ENCODE assay signal across 21 cellular contexts in the genomic region with DNA sequence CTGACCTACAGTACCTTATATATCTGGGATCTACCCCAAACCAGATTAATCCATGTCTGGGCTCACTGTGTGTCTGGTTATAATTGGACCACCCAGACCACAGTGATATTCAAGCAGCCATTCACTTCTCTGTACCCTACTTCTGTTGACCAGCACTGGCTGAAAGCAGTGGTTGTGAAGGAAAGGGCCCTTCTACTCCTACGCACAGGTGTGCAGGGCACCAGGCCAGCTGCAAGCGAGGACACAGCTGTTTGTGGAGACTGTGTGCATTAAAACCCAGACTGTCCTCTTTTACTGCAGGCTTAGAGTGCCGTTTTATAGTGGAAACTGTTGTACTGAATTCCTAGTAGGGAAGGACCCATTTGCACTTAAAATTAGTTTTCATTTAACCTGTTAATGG. TPM values are rescaled to one million over a fixed set of nuclear protein-coding genes. Genes with fewer than 3 reads are reported as not detected.
DNase-seq lines count a peak whose midpoint lies in the region; ATAC-seq and TF ChIP-seq lines count a peak whose summit lies in the region.
"Had no signal": no experiment of that assay in that cellular context is flagged by ENCODE, and none has a peak within 500 bp of the region (broad histone marks: within the 10 kb centered on the region; RNA-seq: fewer than 3 reads in every experiment).

No MANE protein-coding gene starts in this region.

- peak overlapping the region; percentile 68 for H3K27ac ChIP-seq in OCI-LY1 (ENCODE audit: low read depth, low read length, poor library complexity, severe bottlenecking)
- H3K27ac ChIP-seq in left lung = peak overlapping the region in 1 of 2 donors; percentile 28
- no peak overlapping the region for H3K27ac ChIP-seq in endodermal cell (ENCODE audit: low read depth, low read length)
- H3K27ac ChIP-seq: GM23248, HL-60, right atrium auricular region, thyroid gland had no signal

- H4K20me1 ChIP-seq in OCI-LY1 (ENCODE audit: insufficient read depth, low read length) = no peaks in the 10 kb centered on the region

- no peak overlapping the region for H3K9ac ChIP-seq in OCI-LY1 (ENCODE audit: low read length)
- H3K9ac ChIP-seq in endodermal cell (ENCODE audit: extremely low read depth, low read length, poor library complexity, severe bottlenecking) = no peak overlapping the region
- H3K9ac ChIP-seq: GM23248 had no signal

- DNase-seq in BJ (ENCODE audit: low read depth) (peak; percentile 1), left lung (no peak), endodermal cell (no peak), GDM1 (lab: John Stamatoyannopoulos, UW) (no peak), KG1 (lab: John Stamatoyannopoulos, UW) (no peak)
- DNase-seq: activated CD4-positive, CD25-positive, alpha-beta regulatory T cell treated with anti-CD3 and anti-CD28 coated beads, Interleukin-2, amount 50 U/mL, for 72 hours; activated CD8-positive, alpha-beta memory T cell treated with anti-CD3 and anti-CD28 coated beads, Interleukin-2, amount 50 U/mL, for 4 hours; activated naive CD4-positive, alpha-beta T cell treated with anti-CD3 and anti-CD28 coated beads, Interleukin-2, amount 50 U/mL, for 16 hours; effector CD4-positive, alpha-beta T cell; GM23248; Kasumi-1; NCI-H524 treated with DMSO at 0.1 percent for 48 hours; stimulated activated CD4-positive, alpha-beta T cell treated with anti-CD3 and anti-CD28 coated beads, Interleukin-1b, Interleukin-23, amount 100 ng/mL, for 48 hours; T-helper 2 cell had no signal

- no peaks in the 10 kb centered on the region for H3F3A ChIP-seq in OCI-LY1 (ENCODE audit: insufficient read depth, low read length)

- H3K27ac Mint-ChIP-seq in endodermal cell = no peak overlapping the region

- H3K27me3 ChIP-seq in BJ (ENCODE audit: control insufficient read depth, insufficient read depth, low read length) (no peaks in the 10 kb centered on the region), OCI-LY1 (ENCODE audit: insufficient read depth, low read length) (no peaks in the 10 kb centered on the region), left lung (no peaks in the 10 kb centered on the region), endodermal cell (ENCODE audit: control insufficient read depth, insufficient read depth, low read length, poor library complexity, severe bottlenecking) (peaks cover 4% of the 10 kb centered on the region)
- H3K27me3 ChIP-seq: right atrium auricular region, thyroid gland had no signal

- H3K9me3 ChIP-seq in OCI-LY1 (ENCODE audit: low read length) = no peaks in the 10 kb centered on the region
- no peaks in the 10 kb centered on the region for H3K9me3 ChIP-seq in left lung
- H3K9me3 ChIP-seq in endodermal cell (ENCODE audit: control insufficient read depth, low read length) = no peaks in the 10 kb centered on the region
- H3K9me3 ChIP-seq: right atrium auricular region, thyroid gland had no signal

- H3K79me2 ChIP-seq in OCI-LY1 (ENCODE audit: insufficient read depth, low read length) = no peaks in the 10 kb centered on the region

- WGBS in endodermal cell (ENCODE audit: insufficient coverage in 1 of 2, insufficient read length in 1 of 2), 2 experiments = 78 to 93% methylated on average over 3 of the region's 3 CpGs

- H2AFZ ChIP-seq in OCI-LY1 (ENCODE audit: low read length) = no peak overlapping the region
- H2AFZ ChIP-seq: GM23248 had no signal

- peaks cover 10% of the 10 kb centered on the region for H3K27me3 Mint-ChIP-seq in endodermal cell (ENCODE audit: insufficient read depth)

- peaks cover 14% of the 10 kb centered on the region for H3K4me1 Mint-ChIP-seq in endodermal cell

- no peak overlapping the region for H3K4me3 Mint-ChIP-seq in endodermal cell
- H3K4me3 Mint-ChIP-seq: neural crest cell had no signal

- H3K4me2 ChIP-seq in OCI-LY1 (ENCODE audit: low read length) = peak overlapping the region; percentile 11; the same call in 1 of the 2 replicates

- no peaks in the 10 kb centered on the region for H3K9me3 Mint-ChIP-seq in endodermal cell
- H3K9me3 Mint-ChIP-seq: neural crest cell had no signal

- CTCF ChIA-PET in BJ (lab: Yijun Ruan, JAX) = interaction anchor here (1.0 to 1.3 kb wide), 2 partner anchors 15 to 77 kb away, joined by 3 to 4 read pairs; no protein-coding TSS in a partner anchor

- H3K9me2 ChIP-seq in OCI-LY1 (ENCODE audit: low read depth, low read length) = no peaks in the 10 kb centered on the region

- ATAC-seq in GM19372 (IDR thresholded peaks at IDR 0.05; ENCODE audit: low read depth, unreplicated experiment) (peak; percentile 74), left lung (peak; percentile 46), HG03280 (IDR thresholded peaks at IDR 0.05; ENCODE audit: unreplicated experiment) (no peak)

- intact Hi-C loops in left lung (cut with DNase I) = no loop called here

- H3K36me3 ChIP-seq in BJ (ENCODE audit: control insufficient read depth, insufficient read depth, low read length) = no peaks in the 10 kb centered on the region; the same call in 1 of the 2 replicates
- H3K36me3 ChIP-seq in OCI-LY1 (ENCODE audit: insufficient read depth, low read length) = no peaks in the 10 kb centered on the region; the same call in 1 of the 2 replicates
- no peaks in the 10 kb centered on the region for H3K36me3 ChIP-seq in left lung
- H3K36me3 ChIP-seq in endodermal cell (ENCODE audit: control insufficient read depth, insufficient read depth, low read length) = no peaks in the 10 kb centered on the region
- H3K36me3 ChIP-seq: right atrium auricular region, thyroid gland had no signal

- POLR2A ChIA-PET in BJ (lab: Charles Lee) = no interaction called here

- TF ChIP-seq CTCF in BJ (IDR thresholded peaks at IDR 0.05; ENCODE audit: insufficient read depth, low read depth, low read length) (no peak), OCI-LY1 (IDR thresholded peaks at IDR 0.05; ENCODE audit: low read length) (no peak), left lung (IDR thresholded peaks at IDR 0.05) (no peak), endodermal cell (conservative IDR thresholded peaks at IDR 0.05) (no peak)

- H3K36me3 Mint-ChIP-seq in endodermal cell (ENCODE audit: low read depth) = no peaks in the 10 kb centered on the region

- H3K4me1 ChIP-seq in OCI-LY1 (ENCODE audit: insufficient read depth, low read length, severe bottlenecking) = peaks cover 68% of the 10 kb centered on the region
- H3K4me1 ChIP-seq in left lung = peaks cover 18 to 60% of the 10 kb centered on the region in 2 donors
- H3K4me1 ChIP-seq in endodermal cell (ENCODE audit: control insufficient read depth, insufficient read depth, low read length) = no peaks in the 10 kb centered on the region

- H3K4me3 ChIP-seq in BJ (ENCODE audit: low read depth, low read length) = no peak overlapping the region
- no peak overlapping the region for H3K4me3 ChIP-seq in OCI-LY1 (ENCODE audit: low read depth, low read length, poor library complexity, severe bottlenecking)
- H3K4me3 ChIP-seq in left lung = no peak overlapping the region
- no peak overlapping the region for H3K4me3 ChIP-seq in endodermal cell (ENCODE audit: low read length)
- H3K4me3 ChIP-seq: GM23248, right atrium auricular region, thyroid gland had no signal

RNA-seq across cellular contexts. Expression of a gene that starts 29.5 kb away (rescaled TPM):
- 43.0 and 45.2 TPM in 2 replicates for polyA plus RNA-seq in BJ (2011; rRNA removed)
- polyA minus RNA-seq in BJ (2011; rRNA and poly(A)+ RNA removed) = 44.6 and 64.8 TPM in 2 replicates
- total RNA-seq in left lung = 10 to 100 TPM; 46.9 to 74.4 TPM
- total RNA-seq in endodermal cell = 10 to 100 TPM; 27.8 to 30.7 TPM
- 19.3 TPM for polyA plus RNA-seq in endodermal cell (2013, experiment 1 of 2)
- polyA plus RNA-seq in endodermal cell (2013, experiment 2 of 2) = 23.4 TPM
